Comparison of ENCODE assay signal across 8 cellular contexts in genomic region chr3:25910997-25911396, GRCh38.
A peak's percentile ranks its signal among the peaks of the same experiment; 100 is the strongest.
DNase-seq lines count a peak whose midpoint lies in the region; ATAC-seq and TF ChIP-seq lines count a peak whose summit lies in the region.

No MANE protein-coding gene starts in this region.

- H3K27me3 Mint-ChIP-seq in CD4-positive, alpha-beta T cell: peaks cover 6% of the 10 kb centered on the region
- peaks cover 3% of the 10 kb centered on the region for H3K27me3 Mint-ChIP-seq in activated CD4-positive, alpha-beta T cell treated with anti-CD3 and anti-CD28 coated beads for 36 hours

- TF ChIP-seq CTCF in CD4-positive, alpha-beta T cell (IDR thresholded peaks at IDR 0.05): peak; percentile 27
- peak; percentile 29 for TF ChIP-seq CTCF in HFF-Myc (IDR thresholded peaks at IDR 0.05; ENCODE audit: low read depth, low read length, missing control alignments)
- peak; percentile 68 for TF ChIP-seq CTCF in epithelial cell of proximal tubule (conservative IDR thresholded peaks at IDR 0.05; ENCODE audit: low read depth, low read length)

- H3K4me3 ChIP-seq in HFF-Myc (replicated peaks; ENCODE audit: low read depth, low read length): no peak overlapping the region
- no peak overlapping the region for H3K4me3 ChIP-seq in epithelial cell of proximal tubule (ENCODE audit: low read depth, low read length)

- DNase-seq in CD4-positive, alpha-beta T cell: peak in 8 of 10 experiments; percentile 9 to 46 (median 21)
- DNase-seq in HFF-Myc (ENCODE audit: extremely low read depth, low read depth) (no peak), epithelial cell of proximal tubule (ENCODE audit: low read depth) (no peak), HT-29 (ENCODE audit: low spot score) (no peak)
- peak; percentile 79 for DNase-seq in activated CD4-positive, alpha-beta T cell treated with anti-CD3 and anti-CD28 coated beads for 36 hours
- DNase-seq in stimulated activated CD4-positive, alpha-beta T cell treated with anti-CD3 and anti-CD28 coated beads, Interleukin-1b, Interleukin-23, amount 100 ng/mL, for 24 hours (ENCODE audit: low read depth in 4 of 4, low spot score in 1 of 4): peak in 3 of 4 experiments; percentile 14 to 36 (median 20)

- peaks cover 17% of the 10 kb centered on the region for H3K4me1 Mint-ChIP-seq in CD4-positive, alpha-beta T cell (ENCODE audit: low read depth)
- peaks cover 16% of the 10 kb centered on the region for H3K4me1 Mint-ChIP-seq in activated CD4-positive, alpha-beta T cell treated with anti-CD3 and anti-CD28 coated beads for 36 hours

- peak overlapping the region; percentile 74 for H3K27ac Mint-ChIP-seq in CD4-positive, alpha-beta T cell
- no peak overlapping the region for H3K27ac Mint-ChIP-seq in activated CD4-positive, alpha-beta T cell treated with anti-CD3 and anti-CD28 coated beads for 36 hours

- no peak for ATAC-seq in CD4-positive, alpha-beta T cell (ENCODE audit: poor library complexity)
- peak; percentile 39 for ATAC-seq in activated CD4-positive, alpha-beta T cell treated with anti-CD3 and anti-CD28 coated beads for 36 hours
- no peak for ATAC-seq in GM21619 (IDR thresholded peaks at IDR 0.05; ENCODE audit: unreplicated experiment)
- no peak for ATAC-seq in GM19328 (IDR thresholded peaks at IDR 0.05; ENCODE audit: unreplicated experiment)

- CTCF ChIA-PET in CD4-positive, alpha-beta T cell (lab: Charles Lee): interaction anchor here (1.6 kb wide), 1 partner anchor 263 kb away, joined by 3 read pairs; no protein-coding TSS in a partner anchor
- CTCF ChIA-PET in activated CD4-positive, alpha-beta T cell treated with anti-CD3 and anti-CD28 coated beads for 36 hours (lab: Charles Lee): interaction anchor here (0.6 to 1.0 kb wide), 4 partner anchors 10 to 1079 kb away, joined by 3 to 4 read pairs (median 3); no protein-coding TSS in a partner anchor

- no peaks in the 10 kb centered on the region for H3K36me3 Mint-ChIP-seq in CD4-positive, alpha-beta T cell (ENCODE audit: low read depth)
- no peaks in the 10 kb centered on the region for H3K36me3 Mint-ChIP-seq in activated CD4-positive, alpha-beta T cell treated with anti-CD3 and anti-CD28 coated beads for 36 hours (ENCODE audit: low read depth)

- H3K27me3 ChIP-seq in CD4-positive, alpha-beta T cell (ENCODE audit: control insufficient read depth, insufficient read depth, low read length): no peaks in the 10 kb centered on the region

- no peaks in the 10 kb centered on the region for H3K9me3 ChIP-seq in CD4-positive, alpha-beta T cell (ENCODE audit: control insufficient read depth, low read length)

- no peaks in the 10 kb centered on the region for H3K9me3 Mint-ChIP-seq in CD4-positive, alpha-beta T cell
- H3K9me3 Mint-ChIP-seq in activated CD4-positive, alpha-beta T cell treated with anti-CD3 and anti-CD28 coated beads for 36 hours (ENCODE audit: low read depth): no peaks in the 10 kb centered on the region

- no peak overlapping the region for H3K27ac ChIP-seq in CD4-positive, alpha-beta T cell (ENCODE audit: low read depth, low read length)

- POLR2A ChIA-PET in CD4-positive, alpha-beta T cell (lab: Charles Lee): no interaction called here
- POLR2A ChIA-PET in activated CD4-positive, alpha-beta T cell treated with anti-CD3 and anti-CD28 coated beads for 36 hours (lab: Charles Lee): no interaction called here

- no peak overlapping the region for H3K4me3 Mint-ChIP-seq in CD4-positive, alpha-beta T cell
- no peak overlapping the region for H3K4me3 Mint-ChIP-seq in activated CD4-positive, alpha-beta T cell treated with anti-CD3 and anti-CD28 coated beads for 36 hours

- intact Hi-C loops in CD4-positive, alpha-beta T cell (cut with DNase I, micrococcal nuclease): loop anchor here (5.0 kb wide), 1 partner anchor 264 kb away; no protein-coding TSS in a partner anchor
- intact Hi-C loops in activated CD4-positive, alpha-beta T cell treated with anti-CD3 and anti-CD28 coated beads for 36 hours (cut with DNase I, micrococcal nuclease): loop anchor here (1.0 to 2.0 kb wide), 2 partner anchors 262 to 263 kb away; no protein-coding TSS in a partner anchor

Comparison
In these comparisons a context has a peak if more than half of its experiments do, and no peak if none do; other contexts are left out.
1. DNase-seq: peak in CD4-positive, alpha-beta T cell (8 of 10), activated CD4-positive, alpha-beta T cell treated with anti-CD3 and anti-CD28 coated beads for 36 hours (single experiment) and stimulated activated CD4-positive, alpha-beta T cell treated with anti-CD3 and anti-CD28 coated beads, Interleukin-1b, Interleukin-23, amount 100 ng/mL, for 24 hours (3 of 4); none in HFF-Myc (single experiment), epithelial cell of proximal tubule (single experiment) and HT-29 (single experiment).
2. Peak in every context shown above with its lines, with median percentiles within 50 percentile points of each other: CTCF ChIP-seq.